Comparison of ENCODE assay signal across 1 cellular context in the genomic region with DNA sequence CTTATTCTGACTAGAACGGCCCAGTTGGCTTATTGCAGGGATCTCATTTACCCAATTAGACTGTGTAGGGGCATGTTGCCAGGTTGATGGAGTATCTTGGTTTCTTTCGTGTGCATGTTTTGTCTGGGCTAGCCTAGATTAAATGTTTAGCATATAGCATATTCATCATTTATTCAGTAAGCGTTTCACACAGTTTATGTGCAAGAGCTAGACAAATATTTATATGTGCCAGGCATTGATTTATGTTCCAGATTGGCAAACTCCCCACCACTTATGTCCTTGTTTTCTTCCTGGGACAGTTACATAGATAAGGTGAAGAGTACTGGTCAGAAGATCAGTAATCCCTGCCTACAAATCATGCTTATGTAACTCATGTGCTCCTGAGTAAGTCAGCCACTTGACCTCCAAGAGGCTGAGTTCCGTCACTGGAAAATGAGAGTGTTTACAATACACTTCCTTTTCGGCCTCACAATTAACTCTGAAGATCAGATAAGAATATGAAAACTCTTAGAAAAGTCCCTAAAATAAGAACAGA.
TF ChIP-seq lines count a peak whose summit lies in the region.

No MANE protein-coding gene starts in this region.

TF ChIP-seq in HEK293, 187 proteins besides CTCF, POLR2A, EP300 and RAD21 (continued from another document):
- no peak for TF ChIP-seq ZNF202 (tag by site-specific recombination; IDR thresholded peaks at IDR 0.05; ENCODE audit: borderline replicate concordance)
- no peak for TF ChIP-seq BCL11B (tag by site-specific recombination; IDR thresholded peaks at IDR 0.05; ENCODE audit: low read depth)
- TF ChIP-seq, protein P1, sequence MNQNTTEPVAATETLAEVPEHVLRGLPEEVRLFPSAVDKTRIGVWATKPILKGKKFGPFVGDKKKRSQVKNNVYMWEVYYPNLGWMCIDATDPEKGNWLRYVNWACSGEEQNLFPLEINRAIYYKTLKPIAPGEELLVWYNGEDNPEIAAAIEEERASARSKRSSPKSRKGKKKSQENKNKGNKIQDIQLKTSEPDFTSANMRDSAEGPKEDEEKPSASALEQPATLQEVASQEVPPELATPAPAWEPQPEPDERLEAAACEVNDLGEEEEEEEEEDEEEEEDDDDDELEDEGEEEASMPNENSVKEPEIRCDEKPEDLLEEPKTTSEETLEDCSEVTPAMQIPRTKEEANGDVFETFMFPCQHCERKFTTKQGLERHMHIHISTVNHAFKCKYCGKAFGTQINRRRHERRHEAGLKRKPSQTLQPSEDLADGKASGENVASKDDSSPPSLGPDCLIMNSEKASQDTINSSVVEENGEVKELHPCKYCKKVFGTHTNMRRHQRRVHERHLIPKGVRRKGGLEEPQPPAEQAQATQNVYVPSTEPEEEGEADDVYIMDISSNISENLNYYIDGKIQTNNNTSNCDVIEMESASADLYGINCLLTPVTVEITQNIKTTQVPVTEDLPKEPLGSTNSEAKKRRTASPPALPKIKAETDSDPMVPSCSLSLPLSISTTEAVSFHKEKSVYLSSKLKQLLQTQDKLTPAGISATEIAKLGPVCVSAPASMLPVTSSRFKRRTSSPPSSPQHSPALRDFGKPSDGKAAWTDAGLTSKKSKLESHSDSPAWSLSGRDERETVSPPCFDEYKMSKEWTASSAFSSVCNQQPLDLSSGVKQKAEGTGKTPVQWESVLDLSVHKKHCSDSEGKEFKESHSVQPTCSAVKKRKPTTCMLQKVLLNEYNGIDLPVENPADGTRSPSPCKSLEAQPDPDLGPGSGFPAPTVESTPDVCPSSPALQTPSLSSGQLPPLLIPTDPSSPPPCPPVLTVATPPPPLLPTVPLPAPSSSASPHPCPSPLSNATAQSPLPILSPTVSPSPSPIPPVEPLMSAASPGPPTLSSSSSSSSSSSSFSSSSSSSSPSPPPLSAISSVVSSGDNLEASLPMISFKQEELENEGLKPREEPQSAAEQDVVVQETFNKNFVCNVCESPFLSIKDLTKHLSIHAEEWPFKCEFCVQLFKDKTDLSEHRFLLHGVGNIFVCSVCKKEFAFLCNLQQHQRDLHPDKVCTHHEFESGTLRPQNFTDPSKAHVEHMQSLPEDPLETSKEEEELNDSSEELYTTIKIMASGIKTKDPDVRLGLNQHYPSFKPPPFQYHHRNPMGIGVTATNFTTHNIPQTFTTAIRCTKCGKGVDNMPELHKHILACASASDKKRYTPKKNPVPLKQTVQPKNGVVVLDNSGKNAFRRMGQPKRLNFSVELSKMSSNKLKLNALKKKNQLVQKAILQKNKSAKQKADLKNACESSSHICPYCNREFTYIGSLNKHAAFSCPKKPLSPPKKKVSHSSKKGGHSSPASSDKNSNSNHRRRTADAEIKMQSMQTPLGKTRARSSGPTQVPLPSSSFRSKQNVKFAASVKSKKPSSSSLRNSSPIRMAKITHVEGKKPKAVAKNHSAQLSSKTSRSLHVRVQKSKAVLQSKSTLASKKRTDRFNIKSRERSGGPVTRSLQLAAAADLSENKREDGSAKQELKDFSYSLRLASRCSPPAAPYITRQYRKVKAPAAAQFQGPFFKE (tag by site-specific recombination; IDR thresholded peaks at IDR 0.05; ENCODE audit: borderline replicate concordance) = no peak
- no peak for TF ChIP-seq ZNF354C (tag by site-specific recombination; IDR thresholded peaks at IDR 0.05; ENCODE audit: borderline replicate concordance, low read depth)
- peak; percentile 53; the same call in 1 of the 2 replicates for TF ChIP-seq ZNF501 (tag by site-specific recombination; IDR thresholded peaks at IDR 0.05)
- TF ChIP-seq TCF7L2 (IDR thresholded peaks at IDR 0.05; ENCODE audit: borderline replicate concordance, low read depth, low read length) = peak; percentile 85
- TF ChIP-seq GLI2 (tag by site-specific recombination; IDR thresholded peaks at IDR 0.05; ENCODE audit: borderline replicate concordance, low read depth) = peak; percentile 95
TF ChIP-seq in HEK293: peak in this region for 53.
